Comparison of ENCODE assay signal across 2 cellular contexts in the genomic region with DNA sequence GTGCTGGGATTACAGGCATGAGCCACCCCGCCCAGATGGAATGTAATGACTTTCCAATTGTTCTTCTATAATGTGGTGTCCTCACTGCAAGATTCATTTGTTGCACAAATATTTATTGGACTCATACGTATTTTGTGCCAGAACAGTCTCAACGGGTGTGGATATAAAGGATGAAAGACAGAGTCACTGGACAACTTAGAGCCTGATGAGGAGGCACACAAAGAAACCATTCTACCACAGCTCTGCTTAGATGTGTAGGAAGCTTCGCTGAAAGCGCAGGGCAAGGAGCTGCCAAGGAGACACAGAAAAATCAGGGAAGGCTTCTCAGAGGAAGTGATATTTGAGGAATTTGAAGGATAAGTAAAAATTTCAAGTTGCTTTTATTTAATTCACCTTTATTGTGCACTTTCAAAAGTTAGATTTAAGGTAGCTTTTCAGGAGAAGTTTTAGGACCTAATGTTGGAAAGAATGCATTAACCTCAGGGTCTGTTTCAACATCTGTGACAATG.
TF ChIP-seq lines count a peak whose summit lies in the region.

No MANE protein-coding gene starts in this region.

TF ChIP-seq in K562, 482 proteins besides CTCF, POLR2A, EP300 and RAD21 (continued from another document):
- TF ChIP-seq RBM25 (IDR thresholded peaks at IDR 0.05; ENCODE audit: low read depth, low read length, severe bottlenecking) = peak; percentile 54
- no peak for TF ChIP-seq KAT8 (IDR thresholded peaks at IDR 0.05; ENCODE audit: low read depth)
TF ChIP-seq in K562: peak in this region for 2.

TF ChIP-seq in SK-N-SH, 30 proteins besides CTCF, POLR2A, EP300 and RAD21 (continued from another document):
- TF ChIP-seq IRF3 (IDR thresholded peaks at IDR 0.05; ENCODE audit: low read depth, low read length) (no peak), CHD2 (IDR thresholded peaks at IDR 0.05; ENCODE audit: low read length, partially characterized antibody) (no peak), ZBTB33 (IDR thresholded peaks at IDR 0.05; ENCODE audit: borderline replicate concordance, low read depth) (no peak), FOXM1 (IDR thresholded peaks at IDR 0.05; ENCODE audit: low read depth) (no peak), MEF2A (IDR thresholded peaks at IDR 0.05; ENCODE audit: borderline replicate concordance, low read depth) (no peak), POLR2AphosphoS5 (IDR thresholded peaks at IDR 0.05; ENCODE audit: low read depth, low read length) (no peak), RFX5 (IDR thresholded peaks at IDR 0.05; ENCODE audit: low read length) (no peak), TCF12 (IDR thresholded peaks at IDR 0.05) (no peak), FOXJ3 (CRISPR knock-in tag; IDR thresholded peaks at IDR 0.05) (no peak), GABPA (IDR thresholded peaks at IDR 0.05; ENCODE audit: low read depth) (no peak)
